8 cellular contexts compared by ENCODE assay signal in the genomic region with DNA sequence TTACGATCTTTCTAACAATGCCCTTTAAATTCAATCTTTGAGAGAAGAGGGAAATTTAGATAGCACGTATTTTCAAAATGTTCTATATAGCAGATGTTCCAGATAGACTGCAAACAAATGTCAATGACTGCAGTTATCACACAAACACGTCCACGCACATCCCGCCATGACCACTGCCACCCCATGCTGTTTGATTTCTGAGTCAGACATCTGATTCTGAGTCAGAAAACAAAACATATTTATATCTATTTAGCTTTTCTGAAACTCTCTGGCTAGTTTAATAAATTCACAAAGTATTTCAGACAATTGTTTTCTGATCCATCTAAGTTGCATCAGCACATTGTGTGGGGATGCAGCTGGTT.
DNase-seq lines count a peak whose midpoint lies in the region; ATAC-seq and TF ChIP-seq lines count a peak whose summit lies in the region.

No MANE protein-coding gene starts in this region.

- intact Hi-C loops in spleen (cut with DNase I; ENCODE audit: low total_unique reads), result no loop called here
- intact Hi-C loops in posterior cingulate gyrus (cut with DNase I), result no loop called here

- TF ChIP-seq CTCF in spleen (IDR thresholded peaks at IDR 0.05 in 8 of 11, conservative IDR thresholded peaks at IDR 0.05 in 3 of 11), result no peak

- WGBS in spleen, 5 donors, result 22 to 40% (median 24%) methylated on average over 5 of the region's 5 CpGs

- peaks cover 6 to 84% (median 47%) of the 10 kb centered on the region in 6 donors for H3K4me1 ChIP-seq in spleen

- H3K9me3 Mint-ChIP-seq in activated naive CD8-positive, alpha-beta T cell treated with anti-CD3 and anti-CD28 coated beads, Interleukin-2, amount 50 U/mL, for 24 hours, result no peaks in the 10 kb centered on the region

- H3K27me3 ChIP-seq in spleen (replicated peaks in 1 of 7), result no peaks in the 10 kb centered on the region

- no peaks in the 10 kb centered on the region for H3K36me3 ChIP-seq in spleen

- peak overlapping the region; percentile 33 to 72 (median 52) for H3K4me3 ChIP-seq in spleen

- DNase-seq in EL (peak; percentile 55), T follicular helper cell (ENCODE audit: low read depth) (peak; percentile 3), spleen (no peak), kidney tubule cell (ENCODE audit: low spot score) (no peak), posterior cingulate gyrus (no peak)
- DNase-seq in activated naive CD8-positive, alpha-beta T cell treated with anti-CD3 and anti-CD28 coated beads, Interleukin-2, amount 50 U/mL, for 24 hours, result peak; percentile 67

- no peaks in the 10 kb centered on the region for H3K9me3 ChIP-seq in spleen

- peak; percentile 30 for ATAC-seq in activated naive CD8-positive, alpha-beta T cell treated with anti-CD3 and anti-CD28 coated beads, Interleukin-2, amount 50 U/mL, for 24 hours
- ATAC-seq in HG03135 (IDR thresholded peaks at IDR 0.05; ENCODE audit: unreplicated experiment), result no peak
- no peak for ATAC-seq in HG02970 (IDR thresholded peaks at IDR 0.05; ENCODE audit: low FRiP score, unreplicated experiment)

- no peak for TF ChIP-seq POLR2A in spleen (IDR thresholded peaks at IDR 0.05)

- no peaks in the 10 kb centered on the region for H3K36me3 Mint-ChIP-seq in activated naive CD8-positive, alpha-beta T cell treated with anti-CD3 and anti-CD28 coated beads, Interleukin-2, amount 50 U/mL, for 24 hours (ENCODE audit: low read depth)

- peak overlapping the region; percentile 43 to 96 (median 92) for H3K27ac ChIP-seq in spleen

- H3K27ac Mint-ChIP-seq in activated naive CD8-positive, alpha-beta T cell treated with anti-CD3 and anti-CD28 coated beads, Interleukin-2, amount 50 U/mL, for 24 hours, result peak overlapping the region; percentile 90

- peaks cover 72% of the 10 kb centered on the region for H3K4me1 Mint-ChIP-seq in activated naive CD8-positive, alpha-beta T cell treated with anti-CD3 and anti-CD28 coated beads, Interleukin-2, amount 50 U/mL, for 24 hours

- H3K27me3 Mint-ChIP-seq in activated naive CD8-positive, alpha-beta T cell treated with anti-CD3 and anti-CD28 coated beads, Interleukin-2, amount 50 U/mL, for 24 hours, result no peaks in the 10 kb centered on the region

- H3K4me3 Mint-ChIP-seq in activated naive CD8-positive, alpha-beta T cell treated with anti-CD3 and anti-CD28 coated beads, Interleukin-2, amount 50 U/mL, for 24 hours, result peak overlapping the region; percentile 97

Comparison
In these comparisons a context has a peak if more than half of its experiments do, and no peak if none do; other contexts are left out.
1. DNase-seq: peak in EL (single experiment), T follicular helper cell (single experiment) and activated naive CD8-positive, alpha-beta T cell treated with anti-CD3 and anti-CD28 coated beads, Interleukin-2, amount 50 U/mL, for 24 hours (single experiment); none in spleen (single experiment), kidney tubule cell (single experiment) and posterior cingulate gyrus (0 of 10).